Comparison of ENCODE assay signal across 8 cellular contexts in the genomic region with DNA sequence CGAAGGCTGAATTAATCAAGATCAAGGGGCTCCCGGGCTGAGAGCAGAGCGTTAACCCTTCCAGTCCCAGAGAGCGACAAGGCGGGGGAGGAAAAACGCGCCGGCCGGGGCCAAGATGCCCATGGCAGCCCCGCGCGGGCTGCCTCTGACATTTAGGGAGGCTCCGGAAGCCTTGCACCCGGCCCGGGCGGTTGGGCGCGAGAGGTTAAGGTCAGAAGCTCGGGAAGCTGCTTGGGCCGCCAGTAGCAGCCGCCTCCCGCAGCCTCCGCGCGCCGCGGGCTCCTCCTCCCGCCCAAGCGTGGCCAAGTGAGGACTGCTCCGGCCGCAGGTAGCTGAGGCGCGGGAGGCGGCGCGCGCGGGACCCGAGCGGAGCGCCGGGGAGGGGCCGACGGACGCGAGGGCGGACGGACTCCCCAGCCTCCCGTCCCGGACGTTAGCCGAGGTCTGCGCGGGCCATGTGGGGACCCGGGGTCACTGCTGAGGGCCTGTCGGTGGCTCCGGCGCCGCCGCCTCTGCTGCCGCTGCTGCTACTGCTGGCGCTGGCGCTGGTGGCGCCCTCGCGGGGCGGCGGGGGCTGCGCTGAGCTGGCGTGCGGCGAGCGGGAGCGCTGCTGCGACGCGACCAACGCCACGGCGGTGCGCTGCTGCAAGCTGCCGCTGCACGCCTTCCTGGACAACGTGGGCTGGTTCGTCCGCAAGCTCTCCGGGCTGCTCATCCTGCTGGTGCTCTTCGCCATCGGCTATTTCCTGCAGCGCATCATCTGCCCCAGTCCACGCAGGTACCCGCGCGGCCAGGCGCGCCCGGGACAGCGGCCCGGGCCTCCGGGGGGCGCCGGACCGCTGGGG. TPM values are rescaled to one million over a fixed set of nuclear protein-coding genes. Genes with fewer than 3 reads are reported as not detected.
DNase-seq lines count a peak whose midpoint lies in the region; ATAC-seq, FAIRE-seq and TF ChIP-seq lines count a peak whose summit lies in the region.

Gene C3orf80 (plus strand): TSS at position 242 of the 845 bp plus-strand sequence. CDS start 214 bp downstream, at position 456.

- H3K9me3 Mint-ChIP-seq in activated CD8-positive, alpha-beta T cell treated with anti-CD3 and anti-CD28 coated beads for 36 hours = no peaks in the 10 kb centered on the region

- no TSS peak for BruUV-seq in endothelial cell of umbilical vein (replicated peaks; lab: Mats Ljungman, UMichigan)

- POLR2A ChIA-PET in BJ (lab: Charles Lee) (interaction anchor here (0.7 kb wide), 1 partner anchor 197 kb away, joined by 3 read pairs; no protein-coding TSS in a partner anchor), endothelial cell of umbilical vein (lab: Charles Lee) (no interaction called here)
- POLR2A ChIA-PET in activated CD8-positive, alpha-beta T cell treated with anti-CD3 and anti-CD28 coated beads for 36 hours (lab: Charles Lee) = no interaction called here

- H3K27me3 Mint-ChIP-seq in activated CD8-positive, alpha-beta T cell treated with anti-CD3 and anti-CD28 coated beads for 36 hours = peaks cover 56% of the 10 kb centered on the region

- peaks cover 7% of the 10 kb centered on the region for H3K4me1 ChIP-seq in endothelial cell of umbilical vein (ENCODE audit: control insufficient read depth, extremely low read depth, insufficient read depth, low read length)
- H3K4me1 ChIP-seq in mucosa of rectum (ENCODE audit: control insufficient read depth in 2 of 2, insufficient read depth in 2 of 2, low read length in 2 of 2) = peaks cover 12 to 18% of the 10 kb centered on the region in 2 donors
- peaks cover 0 to 23% (median 19%) of the 10 kb centered on the region in 5 donors for H3K4me1 ChIP-seq in subcutaneous abdominal adipose tissue (ENCODE audit: control insufficient read depth in 5 of 5, insufficient read depth in 5 of 5, low read length in 5 of 5)

- CTCF ChIA-PET in BJ (lab: Yijun Ruan, JAX) (interaction anchor here (0.7 to 1.8 kb wide), 4 partner anchors 9 to 191 kb away, joined by 3 to 7 read pairs (median 3); no protein-coding TSS in a partner anchor), endothelial cell of umbilical vein (lab: Charles Lee) (interaction anchor here (0.6 to 1.8 kb wide), 11 partner anchors 9 to 193 kb away, joined by 3 to 9 read pairs (median 4); partner anchors contain the start of gene IFT80)
- CTCF ChIA-PET in activated CD8-positive, alpha-beta T cell treated with anti-CD3 and anti-CD28 coated beads for 36 hours (lab: Charles Lee) = interaction anchor here (0.8 to 2.6 kb wide), 4 partner anchors 9 to 239 kb away, joined by 3 to 9 read pairs (median 4); no protein-coding TSS in a partner anchor

- dilution Hi-C loops in endothelial cell of umbilical vein (cut with MboI; ENCODE audit: extremely low pct_ligation_motif_present, low sequenced_read_pairs) = no loop called here

- H3K9me3 ChIP-seq in endothelial cell of umbilical vein (replicated peaks; ENCODE audit: control insufficient read depth, insufficient read depth, low read length) (no peaks in the 10 kb centered on the region), mucosa of rectum (ENCODE audit: control insufficient read depth in 2 of 2, low read length in 2 of 2) (no peaks in the 10 kb centered on the region), subcutaneous abdominal adipose tissue (ENCODE audit: control insufficient read depth in 5 of 5, low read length in 5 of 5) (no peaks in the 10 kb centered on the region)

- intact Hi-C loops in activated CD8-positive, alpha-beta T cell treated with anti-CD3 and anti-CD28 coated beads for 36 hours (cut with micrococcal nuclease) = no loop called here
- intact Hi-C loops in endothelial cell of umbilical vein (cut with micrococcal nuclease) = loop anchor here (1.0 to 5.0 kb wide), 5 partner anchors 7 to 224 kb away; partner anchors contain the start of gene TRIM59

- peak within 1 kb of the TSS; percentile 80 for H2AFZ ChIP-seq in endothelial cell of umbilical vein (ENCODE audit: low read depth, low read length)

- no peak for TF ChIP-seq POLR2A in endothelial cell of umbilical vein (IDR thresholded peaks at IDR 0.05; ENCODE audit: low read depth, low read length)

- H3K27ac ChIP-seq in endothelial cell of umbilical vein (ENCODE audit: insufficient read depth, low read depth, low read length) (no peak within 1 kb of the TSS), mucosa of rectum (ENCODE audit: low read depth in 2 of 2, low read length in 2 of 2) (no peak within 1 kb of the TSS), subcutaneous abdominal adipose tissue (ENCODE audit: low read depth, low read length) (no peak within 1 kb of the TSS)

- H3K27me3 ChIP-seq in BJ (ENCODE audit: control insufficient read depth, insufficient read depth, low read length) (peaks cover 23% of the 10 kb centered on the region), endothelial cell of umbilical vein (ENCODE audit: control insufficient read depth in 2 of 2, insufficient read depth in 2 of 2, low read length in 2 of 2) (peaks cover 26 to 39% of the 10 kb centered on the region in 2 experiments), mucosa of rectum (ENCODE audit: control insufficient read depth in 2 of 2, insufficient read depth in 2 of 2, low read length in 2 of 2) (peaks cover 14 to 22% of the 10 kb centered on the region in 2 donors), subcutaneous abdominal adipose tissue (ENCODE audit: control insufficient read depth in 5 of 5, insufficient read depth in 4 of 5, low read length in 5 of 5) (peaks cover 0 to 17% (median 15%) of the 10 kb centered on the region in 5 donors)

- H3K36me3 ChIP-seq in BJ (ENCODE audit: control insufficient read depth, insufficient read depth, low read length) (no peaks in the 10 kb centered on the region), endothelial cell of umbilical vein (ENCODE audit: control insufficient read depth in 2 of 2, extremely low read depth in 1 of 2, insufficient read depth in 2 of 2, low read length in 2 of 2) (no peaks in the 10 kb centered on the region), mucosa of rectum (ENCODE audit: control insufficient read depth in 2 of 2, insufficient read depth in 2 of 2, low read length in 2 of 2) (no peaks in the 10 kb centered on the region), subcutaneous abdominal adipose tissue (ENCODE audit: control insufficient read depth in 5 of 5, insufficient read depth in 5 of 5, low read length in 5 of 5) (no peaks in the 10 kb centered on the region)

- H3K9me1 ChIP-seq in endothelial cell of umbilical vein (replicated peaks; ENCODE audit: control insufficient read depth, extremely low read depth, insufficient read depth, low read length) = no peaks in the 10 kb centered on the region

- no peak within 1 kb of the TSS for H3K9ac ChIP-seq in endothelial cell of umbilical vein (replicated peaks; ENCODE audit: extremely low read depth, insufficient read depth, low read length)
- peak within 1 kb of the TSS in 1 of 2 donors; percentile 32 for H3K9ac ChIP-seq in mucosa of rectum (ENCODE audit: low read depth in 1 of 2, low read length in 2 of 2)
- H3K9ac ChIP-seq in subcutaneous abdominal adipose tissue (ENCODE audit: low read length in 5 of 5) = peak within 1 kb of the TSS in 1 of 5 donors; percentile 61

- no peaks in the 10 kb centered on the region for H4K20me1 ChIP-seq in endothelial cell of umbilical vein (replicated peaks; ENCODE audit: control insufficient read depth, extremely low read depth, insufficient read depth, low read length)

- peak within 1 kb of the TSS; percentile 58 for H3K4me2 ChIP-seq in endothelial cell of umbilical vein (ENCODE audit: insufficient read depth, low read length)

- H3K4me3 ChIP-seq in BJ (ENCODE audit: low read depth, low read length) (peak within 1 kb of the TSS; percentile 46), endothelial cell of umbilical vein (replicated peaks in 1 of 3; ENCODE audit: insufficient read depth in 1 of 3, low read depth in 1 of 3, low read length in 3 of 3) (peak within 1 kb of the TSS; percentile 6 to 43 (median 40)), mucosa of rectum (ENCODE audit: low read length in 2 of 2) (peak within 1 kb of the TSS; percentile 69 to 71), subcutaneous abdominal adipose tissue (ENCODE audit: low read depth in 1 of 5, low read length in 5 of 5) (peak within 1 kb of the TSS; percentile 48 to 87 (median 68))

- H3K79me2 ChIP-seq in endothelial cell of umbilical vein (ENCODE audit: control insufficient read depth, insufficient read depth, low read length) = no peaks in the 10 kb centered on the region

- FAIRE-seq in endothelial cell of umbilical vein (lab: Jason Lieb, UNC) = no peak

- H3K27ac Mint-ChIP-seq in activated CD8-positive, alpha-beta T cell treated with anti-CD3 and anti-CD28 coated beads for 36 hours = no peak within 1 kb of the TSS

- no peak for DNase-seq in BJ (ENCODE audit: low read depth)
- peak; percentile 30 for DNase-seq in NCI-H226
- DNase-seq in activated CD8-positive, alpha-beta T cell treated with anti-CD3 and anti-CD28 coated beads for 36 hours = peak; percentile 63
- DNase-seq in endothelial cell of umbilical vein (ENCODE audit: low read depth, low spot score) = peak; percentile 57

- H3K4me3 Mint-ChIP-seq in activated CD8-positive, alpha-beta T cell treated with anti-CD3 and anti-CD28 coated beads for 36 hours = peak within 1 kb of the TSS; percentile 63

- peak; percentile 85 for ATAC-seq in GM19035 (IDR thresholded peaks at IDR 0.05; ENCODE audit: unreplicated experiment)
- peak; percentile 74 for ATAC-seq in HG03108 (IDR thresholded peaks at IDR 0.05; ENCODE audit: unreplicated experiment)
- peak; percentile 91 for ATAC-seq in activated CD8-positive, alpha-beta T cell treated with anti-CD3 and anti-CD28 coated beads for 36 hours

- no peaks in the 10 kb centered on the region for H3K36me3 Mint-ChIP-seq in activated CD8-positive, alpha-beta T cell treated with anti-CD3 and anti-CD28 coated beads for 36 hours (ENCODE audit: low read depth)

- H3K4me1 Mint-ChIP-seq in activated CD8-positive, alpha-beta T cell treated with anti-CD3 and anti-CD28 coated beads for 36 hours (ENCODE audit: low read depth) = peaks cover 10% of the 10 kb centered on the region

- TF ChIP-seq CTCF in BJ (IDR thresholded peaks at IDR 0.05; ENCODE audit: insufficient read depth, low read depth, low read length) = no peak
- TF ChIP-seq CTCF in activated CD8-positive, alpha-beta T cell treated with anti-CD3 and anti-CD28 coated beads for 36 hours (IDR thresholded peaks at IDR 0.05) = no peak
- TF ChIP-seq CTCF in endothelial cell of umbilical vein (IDR thresholded peaks at IDR 0.05; ENCODE audit: extremely low read depth in 1 of 2, insufficient read depth in 1 of 2, low read depth in 1 of 2, low read length in 2 of 2) = peak in 1 of 2 donors; percentile 3

RNA-seq across cellular contexts. Expression of gene C3orf80, which starts in this region (rescaled TPM):
- polyA plus RNA-seq in BJ (2011; rRNA removed) (0.11 and 0.12 TPM in 2 replicates), endothelial cell of umbilical vein (0.03 and 0.04 TPM in 2 replicates)
- 0.09 TPM in 1 of 2 replicates, not detected in the other for polyA minus RNA-seq in BJ (2011; rRNA and poly(A)+ RNA removed)
- under 1 TPM; 0.09 to 0.13 TPM for total RNA-seq in activated CD8-positive, alpha-beta T cell treated with anti-CD3 and anti-CD28 coated beads for 36 hours
- not detected in 2 replicates for total RNA-seq in endothelial cell of umbilical vein
- polyA plus RNA-seq in endothelial cell of umbilical vein (2011; cell fraction: cytosol; rRNA removed) = 0.03 TPM in 1 of 2 replicates, not detected in the other
- not detected in 2 replicates for polyA plus RNA-seq in endothelial cell of umbilical vein (2011; cell fraction: nucleus; rRNA removed)
- not detected in 2 replicates for polyA plus RNA-seq in endothelial cell of umbilical vein (2012)
- polyA minus RNA-seq in endothelial cell of umbilical vein = 0.12 TPM in 1 of 2 replicates, not detected in the other
- not detected for polyA minus RNA-seq in endothelial cell of umbilical vein (2011; cell fraction: cytosol; rRNA and poly(A)+ RNA removed)
- 0.29 TPM in 1 of 2 replicates, not detected in the other for polyA minus RNA-seq in endothelial cell of umbilical vein (2011; cell fraction: nucleus; rRNA and poly(A)+ RNA removed)

Comparison
In these comparisons a context has a peak if more than half of its experiments do, and no peak if none do; other contexts are left out.
1. Peak in DNase-seq and ATAC-seq in activated CD8-positive, alpha-beta T cell treated with anti-CD3 and anti-CD28 coated beads for 36 hours; RNA of the gene not detected or under 1 TPM.
2. Peak in DNase-seq, H3K4me3 ChIP-seq and H3K4me2 ChIP-seq in endothelial cell of umbilical vein; RNA of the gene not detected or under 1 TPM.